In genomic region chr2:201697899-201698298, GRCh38 we compare ENCODE assay signal across 15 cellular contexts. TPM values are rescaled to one million over a fixed set of nuclear protein-coding genes. Genes with fewer than 3 reads are reported as not detected.
DNase-seq lines count a peak whose midpoint lies in the region; ATAC-seq and TF ChIP-seq lines count a peak whose summit lies in the region.
"Had no signal": no experiment of that assay in that cellular context is flagged by ENCODE, and none has a peak within 500 bp of the region (broad histone marks: within the 10 kb centered on the region; RNA-seq: fewer than 3 reads in every experiment).

No MANE protein-coding gene starts in this region.

- H2BK120ac ChIP-seq in trophoblast cell (ENCODE audit: insufficient read depth, low read length, poor library complexity): no peak overlapping the region

- H3K14ac ChIP-seq in trophoblast cell (ENCODE audit: low read length): no peak overlapping the region

- intact Hi-C loops in Caco-2 (cut with micrococcal nuclease; ENCODE audit: unreplicated experiment) (no loop called here), cardiac septum (cut with DNase I) (no loop called here)

- H3K79me1 ChIP-seq in trophoblast cell (ENCODE audit: low read length): peaks cover 4% of the 10 kb centered on the region

- no peak overlapping the region for H3K18ac ChIP-seq in trophoblast cell (ENCODE audit: low read length)

- POLR2A ChIA-PET in Caco-2 (lab: Charles Lee): no interaction called here

- H3K9ac ChIP-seq in trophoblast cell (ENCODE audit: low read length): no peak overlapping the region

- peaks cover 14% of the 10 kb centered on the region for H3K36me3 Mint-ChIP-seq in Caco-2 (ENCODE audit: insufficient read depth, unreplicated experiment)
- no peaks in the 10 kb centered on the region for H3K36me3 Mint-ChIP-seq in activated naive CD4-positive, alpha-beta T cell treated with anti-CD3 and anti-CD28 coated beads, Interleukin-2, amount 50 U/mL, for 72 hours

- H4K91ac ChIP-seq in trophoblast cell (ENCODE audit: low read depth, low read length): no peak overlapping the region

- H2AK5ac ChIP-seq in trophoblast cell (ENCODE audit: low read length): no peak overlapping the region

- H3K4ac ChIP-seq in trophoblast cell (ENCODE audit: low read depth, low read length): no peak overlapping the region

- no peak overlapping the region for H3K4me2 ChIP-seq in trophoblast cell (ENCODE audit: low read length)

- peak overlapping the region; percentile 11 for H3K27ac Mint-ChIP-seq in Caco-2 (ENCODE audit: unreplicated experiment)
- no peak overlapping the region for H3K27ac Mint-ChIP-seq in activated naive CD4-positive, alpha-beta T cell treated with anti-CD3 and anti-CD28 coated beads, Interleukin-2, amount 50 U/mL, for 72 hours
- H3K27ac Mint-ChIP-seq: activated naive CD4-positive, alpha-beta T cell treated with anti-CD3 and anti-CD28 coated beads, Interleukin-2, amount 50 U/mL, for 24 hours; CD4-positive, alpha-beta T cell had no signal

- no peak for TF ChIP-seq CTCF in Caco-2 (IDR thresholded peaks at IDR 0.05; ENCODE audit: insufficient read depth in 1 of 2, low read depth in 1 of 2, low read length in 1 of 2, severe bottlenecking in 1 of 2, unreplicated experiment in 1 of 2)

- H3K23ac ChIP-seq in trophoblast cell (ENCODE audit: low read length): no peak overlapping the region

- DNase-seq in Caco-2: no peak
- peak; percentile 66 to 72 for DNase-seq in SJSA1 (ENCODE audit: low read depth in 1 of 2, low spot score in 2 of 2)
- DNase-seq in fibroblast of gingiva (ENCODE audit: low read depth): peak; percentile 65
- DNase-seq in trophoblast cell: peak in 1 of 2 donors; percentile 23
- DNase-seq in cardiac septum (ENCODE audit: low spot score): no peak
- no peak for DNase-seq in activated naive CD4-positive, alpha-beta T cell treated with anti-CD3 and anti-CD28 coated beads, Interleukin-2, amount 50 U/mL, for 72 hours (ENCODE audit: low spot score in 2 of 2)
- DNase-seq: activated CD4-positive, alpha-beta T cell treated with anti-CD3 and anti-CD28 coated beads, Interleukin-2, amount 50 U/mL, for 1 hour; CD4-positive, alpha-beta T cell; KBM-7; NCI-H2171 treated with DMSO at 0.1 percent for 48 hours; SHP77 had no signal

- WGBS in trophoblast cell (ENCODE audit: extremely low coverage, insufficient coverage, insufficient read length): no CpG with 5 or more reads among the region's 2 CpGs

- H2AFZ ChIP-seq in trophoblast cell (ENCODE audit: insufficient read depth, low read length, poor library complexity): no peak overlapping the region

- peaks cover 32% of the 10 kb centered on the region for H3K4me1 ChIP-seq in Caco-2
- H3K4me1 ChIP-seq in SJSA1 (replicated peaks): peaks cover 46% of the 10 kb centered on the region
- peaks cover 9 to 10% of the 10 kb centered on the region in 2 experiments for H3K4me1 ChIP-seq in trophoblast cell (ENCODE audit: control insufficient read depth in 1 of 2, insufficient read depth in 2 of 2, low read length in 2 of 2)

- H2BK12ac ChIP-seq in trophoblast cell (ENCODE audit: low read length): no peak overlapping the region

- ATAC-seq in HG03108 (IDR thresholded peaks at IDR 0.05; ENCODE audit: unreplicated experiment) (no peak), GM18867 (IDR thresholded peaks at IDR 0.05; ENCODE audit: unreplicated experiment) (no peak)
- no peak for ATAC-seq in activated naive CD4-positive, alpha-beta T cell treated with anti-CD3 and anti-CD28 coated beads, Interleukin-2, amount 50 U/mL, for 72 hours
- ATAC-seq: GM12878 had no signal

- H3K27me3 ChIP-seq in Caco-2 (replicated peaks; ENCODE audit: control insufficient read depth, insufficient read depth, low read length) (no peaks in the 10 kb centered on the region), SJSA1 (replicated peaks) (no peaks in the 10 kb centered on the region), trophoblast cell (ENCODE audit: insufficient read depth, low read length) (no peaks in the 10 kb centered on the region)

- H3K36me3 ChIP-seq in Caco-2 (ENCODE audit: control insufficient read depth, insufficient read depth, low read length) (no peaks in the 10 kb centered on the region), SJSA1 (peaks cover 18% of the 10 kb centered on the region), trophoblast cell (ENCODE audit: control insufficient read depth in 1 of 2, insufficient read depth in 2 of 2, low read length in 2 of 2) (peaks cover 0 to 5% of the 10 kb centered on the region in 2 experiments)

- no peaks in the 10 kb centered on the region for H3K9me3 Mint-ChIP-seq in Caco-2 (ENCODE audit: unreplicated experiment)
- no peaks in the 10 kb centered on the region for H3K9me3 Mint-ChIP-seq in activated naive CD4-positive, alpha-beta T cell treated with anti-CD3 and anti-CD28 coated beads, Interleukin-2, amount 50 U/mL, for 72 hours
- H3K9me3 Mint-ChIP-seq: activated naive CD4-positive, alpha-beta T cell treated with anti-CD3 and anti-CD28 coated beads, Interleukin-2, amount 50 U/mL, for 24 hours; CD4-positive, alpha-beta T cell had no signal

- no peak overlapping the region for H2BK5ac ChIP-seq in trophoblast cell (ENCODE audit: low read depth, low read length, poor library complexity)

- no TSS peak for BruUV-seq in Caco-2 (replicated peaks; lab: Mats Ljungman, UMichigan)

- H3K4me3 ChIP-seq in Caco-2 (ENCODE audit: low read depth, low read length) (no peak overlapping the region), SJSA1 (no peak overlapping the region), trophoblast cell (ENCODE audit: low read depth, low read length) (no peak overlapping the region)
- H3K4me3 ChIP-seq: GM12878 had no signal

- H3K4me3 Mint-ChIP-seq in Caco-2 (ENCODE audit: unreplicated experiment): no peak overlapping the region
- H3K4me3 Mint-ChIP-seq: activated naive CD4-positive, alpha-beta T cell treated with anti-CD3 and anti-CD28 coated beads, Interleukin-2, amount 50 U/mL, for 24 hours; CD4-positive, alpha-beta T cell had no signal

- CTCF ChIA-PET in Caco-2 (lab: Charles Lee): no interaction called here

- peaks cover 22% of the 10 kb centered on the region for H3K4me1 Mint-ChIP-seq in Caco-2 (ENCODE audit: low read depth, unreplicated experiment)
- H3K4me1 Mint-ChIP-seq: activated naive CD4-positive, alpha-beta T cell treated with anti-CD3 and anti-CD28 coated beads, Interleukin-2, amount 50 U/mL, for 24 hours had no signal

- H4K12ac ChIP-seq in trophoblast cell (ENCODE audit: low read depth, low read length): no peak overlapping the region

- H3K27me3 Mint-ChIP-seq in Caco-2 (ENCODE audit: insufficient read depth, unreplicated experiment): no peaks in the 10 kb centered on the region
- H3K27me3 Mint-ChIP-seq: activated naive CD4-positive, alpha-beta T cell treated with anti-CD3 and anti-CD28 coated beads, Interleukin-2, amount 50 U/mL, for 24 hours; CD4-positive, alpha-beta T cell had no signal

- H3K9me3 ChIP-seq in Caco-2 (no peaks in the 10 kb centered on the region), SJSA1 (replicated peaks) (no peaks in the 10 kb centered on the region), trophoblast cell (ENCODE audit: insufficient read depth, low read depth, low read length) (no peaks in the 10 kb centered on the region)

- H3K27ac ChIP-seq in SJSA1 (peak overlapping the region; percentile 78), trophoblast cell (ENCODE audit: low read depth, low read length) (peak overlapping the region; percentile 77)

- H4K8ac ChIP-seq in trophoblast cell (ENCODE audit: low read depth, low read length): no peak overlapping the region

- H3K79me2 ChIP-seq in trophoblast cell (ENCODE audit: control insufficient read depth, insufficient read depth, low read length, poor library complexity): no peaks in the 10 kb centered on the region

RNA-seq across cellular contexts. Expression of gene MPP4, which starts 0.5 kb away (rescaled TPM):
- total RNA-seq in Caco-2 (2022) (0.16 and 0.37 TPM in 2 replicates), cardiac septum (not detected)
- 3.3 and 5.3 TPM in 2 replicates for total RNA-seq in SJSA1 (2014; rRNA removed; shearing (Covaris generic))
- polyA plus RNA-seq in trophoblast cell (2013): 0.06 and 0.07 TPM in 2 replicates
- not detected for total RNA-seq in activated naive CD4-positive, alpha-beta T cell treated with anti-CD3 and anti-CD28 coated beads, Interleukin-2, amount 50 U/mL, for 72 hours
- total RNA-seq: CD4-positive, alpha-beta T cell; GM12878 had no signal

RNA-seq across cellular contexts. Expression of gene TMEM237, which starts 54.6 kb away (rescaled TPM):
- total RNA-seq in Caco-2 (2022) (21.1 and 26.5 TPM in 2 replicates), cardiac septum (17.0 TPM)
- 62.0 and 69.4 TPM in 2 replicates for total RNA-seq in SJSA1 (2014; rRNA removed; shearing (Covaris generic))
- polyA plus RNA-seq in trophoblast cell (2013): 24.7 and 25.5 TPM in 2 replicates
- 10 to 100 TPM; 12.6 to 24.5 TPM for total RNA-seq in activated naive CD4-positive, alpha-beta T cell treated with anti-CD3 and anti-CD28 coated beads, Interleukin-2, amount 50 U/mL, for 72 hours

Comparison
In these comparisons a context has a peak if more than half of its experiments do, and no peak if none do; other contexts are left out.
1. DNase-seq: peak in SJSA1 (2 of 2) and fibroblast of gingiva (single experiment); none in Caco-2 (0 of 2), cardiac septum (single experiment) and activated naive CD4-positive, alpha-beta T cell treated with anti-CD3 and anti-CD28 coated beads, Interleukin-2, amount 50 U/mL, for 72 hours (0 of 2).